In genomic region chr10:29392376-29393021, GRCh38 we compare ENCODE assay signal across 7 cellular contexts.
DNase-seq lines count a peak whose midpoint lies in the region; ATAC-seq and TF ChIP-seq lines count a peak whose summit lies in the region.

No MANE protein-coding gene starts in this region.

- H3K4me1 ChIP-seq in MM.1S (ENCODE audit: low read length), result no peaks in the 10 kb centered on the region
- H3K4me1 ChIP-seq in gastroesophageal sphincter, result no peaks in the 10 kb centered on the region

- DNase-seq in DMS53 (lab: John Stamatoyannopoulos, UW), result peak; percentile 75
- no peak for DNase-seq in MM.1S
- peak; percentile 55 for DNase-seq in pons (ENCODE audit: low spot score)
- no peak for DNase-seq in T1000 (lab: John Stamatoyannopoulos, UW)

- TF ChIP-seq POLR2A in gastroesophageal sphincter (IDR thresholded peaks at IDR 0.05), result no peak

- no peak overlapping the region for H3K9ac ChIP-seq in MM.1S (ENCODE audit: low read length)

- no peak for TF ChIP-seq EP300 in gastroesophageal sphincter (IDR thresholded peaks at IDR 0.05)

- no peaks in the 10 kb centered on the region for H3K9me2 ChIP-seq in MM.1S (replicated peaks; ENCODE audit: insufficient read depth, low read length)

- H3K9me3 ChIP-seq in MM.1S (replicated peaks; ENCODE audit: insufficient read depth, low read length) (no peaks in the 10 kb centered on the region), gastroesophageal sphincter (no peaks in the 10 kb centered on the region)

- no peaks in the 10 kb centered on the region for H4K20me1 ChIP-seq in MM.1S (ENCODE audit: insufficient read depth, low read length)

- H3K27ac ChIP-seq in MM.1S (ENCODE audit: low read length) (no peak overlapping the region), gastroesophageal sphincter (no peak overlapping the region)

- H2AFZ ChIP-seq in MM.1S (ENCODE audit: low read length), result no peak overlapping the region

- no peak overlapping the region for H3K4me2 ChIP-seq in MM.1S (ENCODE audit: low read depth, low read length)

- WGBS in gastroesophageal sphincter (ENCODE audit: low coverage in 1 of 2), 2 donors, result 38 to 44% methylated on average over 1 to 4 of the region's 4 CpGs

- no peaks in the 10 kb centered on the region for H3K27me3 ChIP-seq in MM.1S (replicated peaks; ENCODE audit: insufficient read depth, low read length)
- no peaks in the 10 kb centered on the region for H3K27me3 ChIP-seq in gastroesophageal sphincter

- TF ChIP-seq CTCF in MM.1S (IDR thresholded peaks at IDR 0.05; ENCODE audit: low read length), result peak; percentile 77
- peak; percentile 92 for TF ChIP-seq CTCF in WI38 (IDR thresholded peaks at IDR 0.05; ENCODE audit: low read depth, low read length)
- peak; percentile 43 to 69 (median 53) for TF ChIP-seq CTCF in gastroesophageal sphincter (IDR thresholded peaks at IDR 0.05)

- no peaks in the 10 kb centered on the region for H3K36me3 ChIP-seq in MM.1S (replicated peaks; ENCODE audit: insufficient read depth, low read length)
- no peaks in the 10 kb centered on the region for H3K36me3 ChIP-seq in gastroesophageal sphincter

- H3F3A ChIP-seq in MM.1S (ENCODE audit: insufficient read depth, low read length), result no peaks in the 10 kb centered on the region

- no peak overlapping the region for H3K4me3 ChIP-seq in MM.1S (ENCODE audit: low read length)
- no peak overlapping the region for H3K4me3 ChIP-seq in WI38 (ENCODE audit: low read depth, low read length)
- no peak overlapping the region for H3K4me3 ChIP-seq in gastroesophageal sphincter

- H3K79me2 ChIP-seq in MM.1S (ENCODE audit: low read length), result no peaks in the 10 kb centered on the region

- ATAC-seq in GM19463 (IDR thresholded peaks at IDR 0.05; ENCODE audit: unreplicated experiment) (peak; percentile 54), gastroesophageal sphincter (peak; percentile 51)

Comparison
In these comparisons a context has a peak if more than half of its experiments do, and no peak if none do; other contexts are left out.
1. DNase-seq: peak in DMS53 (single experiment) and pons (single experiment); none in MM.1S (single experiment) and T1000 (single experiment).
2. Peak in every context shown above with its lines, with median percentiles within 50 percentile points of each other: CTCF ChIP-seq.